In the genomic region with DNA sequence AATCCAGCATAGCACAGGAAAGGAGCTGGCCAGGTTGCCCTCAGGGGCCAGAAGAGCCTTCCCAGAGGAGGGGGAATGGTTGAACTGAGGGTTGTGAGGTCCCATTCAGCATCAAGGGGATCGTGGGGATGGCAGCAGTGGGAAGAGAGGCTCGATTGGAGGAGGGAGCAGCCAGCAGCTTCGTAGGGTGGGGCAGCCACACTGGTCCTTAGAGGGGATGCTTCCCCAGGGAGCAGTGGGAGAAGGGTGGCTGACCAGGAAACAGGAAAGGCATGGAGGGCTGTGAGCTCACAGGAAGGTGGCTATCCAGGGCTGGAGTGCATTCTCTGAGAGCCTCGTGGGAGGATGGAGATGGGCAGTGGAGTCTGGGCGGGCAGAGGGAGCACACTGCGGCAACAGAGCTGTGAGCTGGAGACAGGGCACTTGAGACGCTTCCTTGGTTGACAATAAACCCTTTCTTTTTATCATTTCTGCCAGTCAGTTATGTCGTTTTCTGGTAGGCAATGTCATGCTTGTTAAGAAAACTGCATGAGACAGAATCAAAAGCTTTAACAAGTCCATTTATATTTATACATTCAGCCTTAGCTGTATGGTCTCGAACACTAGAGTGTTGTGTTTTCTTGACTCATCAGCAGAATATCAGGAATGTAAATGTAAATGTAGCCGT, we compare ENCODE assay signal across 26 cellular contexts. TPM values are rescaled to one million over a fixed set of nuclear protein-coding genes. Genes with fewer than 3 reads are reported as not detected.
DNase-seq lines count a peak whose midpoint lies in the region; ATAC-seq and TF ChIP-seq lines count a peak whose summit lies in the region.
"Had no signal": no experiment of that assay in that cellular context is flagged by ENCODE, and none has a peak within 500 bp of the region (broad histone marks: within the 10 kb centered on the region; RNA-seq: fewer than 3 reads in every experiment).

No MANE protein-coding gene starts in this region.

- 86 to 87% methylated on average over 10 of the region's 10 CpGs for WGBS in sigmoid colon, 2 donors

- CTCF ChIA-PET in MCF 10A (lab: Yijun Ruan, JAX), result interaction anchor here (0.7 kb wide), 1 partner anchor 34 kb away, joined by 5 read pairs; no protein-coding TSS in a partner anchor
- CTCF ChIA-PET in RWPE1 (lab: Yijun Ruan, JAX), result no interaction called here

- H3K4me3 Mint-ChIP-seq in MCF 10A (ENCODE audit: unreplicated experiment) (no peak overlapping the region), T-helper 17 cell (peak overlapping the region; percentile 25)
- H3K4me3 Mint-ChIP-seq: stimulated activated naive CD8-positive, alpha-beta T cell treated with anti-CD3 and anti-CD28 coated beads, Interleukin-15, amount 100 ng/mL, for 72 hours had no signal

- no peak overlapping the region for H3K27ac ChIP-seq in breast epithelium
- no peak overlapping the region for H3K27ac ChIP-seq in sigmoid colon
- H3K27ac ChIP-seq in RWPE1, result no peak overlapping the region
- H3K27ac ChIP-seq: hepatocyte, HL-60, right atrium auricular region, tibial artery, VCaP had no signal

- H3K4me3 ChIP-seq in breast epithelium (no peak overlapping the region), sigmoid colon (no peak overlapping the region)
- H3K4me3 ChIP-seq: gastroesophageal sphincter, GM12878, hepatocyte, right atrium auricular region, smooth muscle cell, tibial artery had no signal

- H3K27ac Mint-ChIP-seq in MCF 10A (ENCODE audit: low read depth, unreplicated experiment), result peak overlapping the region; percentile 49
- H3K27ac Mint-ChIP-seq in T-helper 17 cell, result peak overlapping the region; percentile 53

- ATAC-seq in T-helper 17 cell (no peak), GM19035 (IDR thresholded peaks at IDR 0.05; ENCODE audit: unreplicated experiment) (no peak)
- ATAC-seq: GM12878; Panc1; stimulated activated naive CD8-positive, alpha-beta T cell treated with anti-CD3 and anti-CD28 coated beads, Interleukin-15, amount 100 ng/mL, for 72 hours had no signal

- intact Hi-C loops in MCF 10A (cut with micrococcal nuclease), result no loop called here
- intact Hi-C loops in breast epithelium (cut with DNase I; ENCODE audit: low total_unique reads), result no loop called here
- intact Hi-C loops in sigmoid colon (cut with DNase I), result no loop called here

- H3K36me3 ChIP-seq in breast epithelium (no peaks in the 10 kb centered on the region), sigmoid colon (no peaks in the 10 kb centered on the region)
- H3K36me3 ChIP-seq: right atrium auricular region had no signal

- H3K9me3 ChIP-seq in breast epithelium (no peaks in the 10 kb centered on the region), T-helper 17 cell (ENCODE audit: control insufficient read depth, low read length, poor library complexity, severe bottlenecking) (no peaks in the 10 kb centered on the region), sigmoid colon (no peaks in the 10 kb centered on the region)
- H3K9me3 ChIP-seq: gastroesophageal sphincter, right atrium auricular region, tibial artery had no signal

- TF ChIP-seq POLR2A in breast epithelium (IDR thresholded peaks at IDR 0.05) (no peak), sigmoid colon (IDR thresholded peaks at IDR 0.05) (no peak)

- POLR2A ChIA-PET in MCF 10A (lab: Yijun Ruan, JAX), result interaction anchor here (0.6 kb wide), 1 partner anchor 97 kb away, joined by 3 read pairs; no protein-coding TSS in a partner anchor
- POLR2A ChIA-PET in RWPE1 (lab: Yijun Ruan, JAX; ENCODE audit: low non-redundant PET), result no interaction called here

- H3K27me3 ChIP-seq in breast epithelium, result no peaks in the 10 kb centered on the region
- H3K27me3 ChIP-seq in sigmoid colon, result no peaks in the 10 kb centered on the region
- H3K27me3 ChIP-seq: gastroesophageal sphincter, hepatocyte, right atrium auricular region, tibial artery had no signal

- H3K9me3 Mint-ChIP-seq in MCF 10A (ENCODE audit: unreplicated experiment), result no peaks in the 10 kb centered on the region
- H3K9me3 Mint-ChIP-seq: stimulated activated naive CD8-positive, alpha-beta T cell treated with anti-CD3 and anti-CD28 coated beads, Interleukin-15, amount 100 ng/mL, for 72 hours had no signal

- TF ChIP-seq EP300 in sigmoid colon (IDR thresholded peaks at IDR 0.05), result no peak

- peaks cover 15% of the 10 kb centered on the region for H3K4me1 Mint-ChIP-seq in MCF 10A (ENCODE audit: insufficient read depth, unreplicated experiment)
- peaks cover 25% of the 10 kb centered on the region for H3K4me1 Mint-ChIP-seq in T-helper 17 cell

- no TSS peak for BruUV-seq in MCF 10A (replicated peaks; lab: Mats Ljungman, UMichigan)

- H3K27me3 Mint-ChIP-seq in MCF 10A (ENCODE audit: insufficient read depth, unreplicated experiment) (no peaks in the 10 kb centered on the region), T-helper 17 cell (no peaks in the 10 kb centered on the region)
- H3K27me3 Mint-ChIP-seq: stimulated activated naive CD8-positive, alpha-beta T cell treated with anti-CD3 and anti-CD28 coated beads, Interleukin-15, amount 100 ng/mL, for 72 hours had no signal

- no peaks in the 10 kb centered on the region for H3K4me1 ChIP-seq in breast epithelium
- H3K4me1 ChIP-seq in sigmoid colon, result peaks cover 0 to 16% (median 13%) of the 10 kb centered on the region in 4 donors

- no peak for TF ChIP-seq CTCF in MCF 10A (IDR thresholded peaks at IDR 0.05; ENCODE audit: unreplicated experiment)
- no peak for TF ChIP-seq CTCF in breast epithelium (IDR thresholded peaks at IDR 0.05)
- TF ChIP-seq CTCF in sigmoid colon (IDR thresholded peaks at IDR 0.05), result no peak
- no peak for TF ChIP-seq CTCF in RWPE1 (conservative IDR thresholded peaks at IDR 0.05; ENCODE audit: low read depth)

- no peak for DNase-seq in MCF 10A (ENCODE audit: unreplicated experiment)
- no peak for DNase-seq in breast epithelium (ENCODE audit: low spot score in 2 of 2)
- no peak for DNase-seq in T-helper 17 cell
- peak; percentile 66 for DNase-seq in epidermal melanocyte (ENCODE audit: insufficient read length, low spot score)
- DNase-seq in sigmoid colon, result peak; percentile 48
- no peak for DNase-seq in RWPE1 (ENCODE audit: low spot score)
- no peak for DNase-seq in NCI-H69 (lab: John Stamatoyannopoulos, UW)
- DNase-seq: activated CD4-positive, alpha-beta T cell treated with anti-CD3 and anti-CD28 coated beads for 48 hours; cerebellar nuclear complex; H7; NCI-H1417; NCI-H226; SHP77 treated with DMSO at 0.1 percent for 48 hours; stimulated activated CD4-positive, alpha-beta T cell treated with anti-CD3 and anti-CD28 coated beads, Interleukin-1b, Interleukin-23, amount 100 ng/mL, for 48 hours; stimulated activated naive CD8-positive, alpha-beta T cell treated with anti-CD3 and anti-CD28 coated beads, Interleukin-15, amount 100 ng/mL, for 72 hours; T-helper 9 cell; tibial artery had no signal

- H3K36me3 Mint-ChIP-seq in MCF 10A (ENCODE audit: insufficient read depth, unreplicated experiment) (peaks cover 36% of the 10 kb centered on the region), T-helper 17 cell (ENCODE audit: low read depth) (no peaks in the 10 kb centered on the region)

RNA-seq across cellular contexts. Expression of a gene that starts 31.7 kb away (rescaled TPM):
- total RNA-seq in MCF 10A (2022) (78.4 and 78.8 TPM in 2 replicates), breast epithelium (10 to 100 TPM; 52.2 to 80.8 (median 78.0) TPM), T-helper 17 cell (10 to 100 TPM; 45.6 to 49.4 TPM), sigmoid colon (10 to 100 TPM; 43.4 to 62.1 (median 51.2) TPM)
- 10 to 100 TPM; 13.2 to 24.8 (median 21.7) TPM for polyA plus RNA-seq in sigmoid colon

Comparison
In these comparisons a context has a peak if more than half of its experiments do, and no peak if none do; other contexts are left out.
1. DNase-seq: peak in epidermal melanocyte (single experiment) and sigmoid colon (single experiment); none in MCF 10A (single experiment), breast epithelium (0 of 2), T-helper 17 cell (0 of 3), RWPE1 (single experiment) and NCI-H69 (single experiment).